ENCODE assay signal across 8 cellular contexts in the genomic region with DNA sequence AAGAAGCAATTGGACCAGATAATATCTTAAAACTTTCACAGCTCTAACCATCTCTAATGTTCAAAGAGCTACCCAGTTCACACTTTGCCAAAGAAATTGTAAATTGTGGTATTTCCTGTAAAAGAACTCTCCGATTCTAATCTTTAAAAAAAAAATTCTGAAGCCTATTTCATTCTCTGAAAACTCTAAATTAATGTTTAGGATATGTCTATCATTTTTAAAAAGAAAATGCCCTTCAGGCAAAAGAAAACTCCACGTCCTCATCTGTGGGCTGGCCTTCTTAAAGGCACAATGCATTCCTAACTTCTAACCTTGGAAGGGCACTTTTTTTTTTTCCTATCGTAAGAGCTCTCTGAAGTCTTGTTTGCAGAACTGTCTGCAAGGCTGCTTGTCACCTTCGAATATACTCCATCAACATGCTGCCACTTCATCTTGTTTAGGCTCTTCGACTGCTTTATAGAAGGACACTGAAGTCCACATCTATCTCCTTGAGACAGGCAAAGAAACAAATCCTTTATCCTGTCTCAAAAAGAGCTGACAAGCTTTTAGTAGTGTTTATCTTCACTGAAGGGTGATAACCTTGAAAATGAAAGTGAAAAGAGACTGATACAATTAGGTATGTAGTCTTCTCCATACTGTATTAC.
DNase-seq lines count a peak whose midpoint lies in the region; ATAC-seq and TF ChIP-seq lines count a peak whose summit lies in the region.

No MANE protein-coding gene starts in this region.

- CTCF ChIA-PET in OCI-LY7 (lab: Charles Lee; ENCODE audit: unreplicated experiment): interaction anchor here (0.8 to 1.4 kb wide), 2 partner anchors 81 to 124 kb away, joined by 3 to 5 read pairs; a partner anchor contains a TSS

- H3K4me1 ChIP-seq in OCI-LY7 (ENCODE audit: insufficient read depth, low read length, poor library complexity, severe bottlenecking) (peaks cover 35% of the 10 kb centered on the region), upper lobe of left lung (peaks cover 17 to 37% (median 27%) of the 10 kb centered on the region in 4 donors)

- H3K4me3 ChIP-seq in OCI-LY7 (ENCODE audit: low read depth, low read length, poor library complexity, severe bottlenecking) (peak overlapping the region; percentile 64), epithelial cell of proximal tubule (ENCODE audit: low read depth, low read length) (peak overlapping the region; percentile 28), upper lobe of left lung (peak overlapping the region in 3 of 4 donors; percentile 6 to 25 (median 22))

- POLR2A ChIA-PET in OCI-LY7 (lab: Charles Lee): interaction anchor here (0.7 to 4.0 kb wide), 13 partner anchors 12 to 256 kb away, joined by 3 to 20 read pairs (median 3); no protein-coding TSS in a partner anchor

- DNase-seq in OCI-LY7 (ENCODE audit: low spot score): peak; percentile 32
- no peak for DNase-seq in epithelial cell of proximal tubule (ENCODE audit: low read depth)
- DNase-seq in upper lobe of left lung: no peak
- no peak for DNase-seq in effector CD8-positive, alpha-beta T cell (lab: John Stamatoyannopoulos, UW)
- DNase-seq in NCI-H2171 treated with DMSO at 0.1 percent for 48 hours (lab: John Stamatoyannopoulos, UW): no peak

- no peak for TF ChIP-seq POLR2A in upper lobe of left lung (IDR thresholded peaks at IDR 0.05)

- 4 to 11% methylated on average over 5 of the region's 5 CpGs for WGBS in upper lobe of left lung, 2 donors

- BruUV-seq in OCI-LY7 (replicated peaks; lab: Mats Ljungman, UMichigan): no TSS peak

- no peak for TF ChIP-seq EP300 in upper lobe of left lung (IDR thresholded peaks at IDR 0.05)

- intact Hi-C loops in OCI-LY7 (cut with micrococcal nuclease; ENCODE audit: unreplicated experiment): loop anchor here (1.0 kb wide), 1 partner anchor 125 kb away; a partner anchor contains a TSS

- H3K79me2 ChIP-seq in OCI-LY7 (ENCODE audit: insufficient read depth, low read depth, low read length): no peaks in the 10 kb centered on the region

- H2AFZ ChIP-seq in OCI-LY7 (ENCODE audit: low read length): peak overlapping the region; percentile 97

- H3K27ac ChIP-seq in OCI-LY7 (ENCODE audit: low read depth, low read length, poor library complexity, severe bottlenecking) (no peak overlapping the region), upper lobe of left lung (peak overlapping the region in 1 of 4 donors; percentile 15)

- no peak for TF ChIP-seq CTCF in OCI-LY7 (conservative IDR thresholded peaks at IDR 0.05; ENCODE audit: low read length)
- no peak for TF ChIP-seq CTCF in epithelial cell of proximal tubule (conservative IDR thresholded peaks at IDR 0.05; ENCODE audit: low read depth, low read length)
- no peak for TF ChIP-seq CTCF in upper lobe of left lung (IDR thresholded peaks at IDR 0.05)

- H4K20me1 ChIP-seq in OCI-LY7 (ENCODE audit: insufficient read depth, low read length): no peaks in the 10 kb centered on the region

- ATAC-seq in GM18517 (IDR thresholded peaks at IDR 0.05; ENCODE audit: unreplicated experiment): peak; percentile 46
- ATAC-seq in HG02642 (IDR thresholded peaks at IDR 0.05; ENCODE audit: poor library complexity, unreplicated experiment): peak; percentile 33
- ATAC-seq in upper lobe of left lung (ENCODE audit: low FRiP score in 2 of 2): peak in 1 of 2 donors; percentile 30
- no peak for ATAC-seq in HG02571 (IDR thresholded peaks at IDR 0.05; ENCODE audit: unreplicated experiment)

- no peaks in the 10 kb centered on the region for H3K27me3 ChIP-seq in upper lobe of left lung

- no peaks in the 10 kb centered on the region for H3K9me2 ChIP-seq in OCI-LY7 (ENCODE audit: insufficient read depth, low read length)

- H3K36me3 ChIP-seq in OCI-LY7 (ENCODE audit: insufficient read depth, low read length): no peaks in the 10 kb centered on the region
- H3K36me3 ChIP-seq in upper lobe of left lung: no peaks in the 10 kb centered on the region

- peak overlapping the region; percentile 77 for H3K4me2 ChIP-seq in OCI-LY7 (ENCODE audit: low read length)

- no peaks in the 10 kb centered on the region for H3K9me3 ChIP-seq in OCI-LY7 (ENCODE audit: low read length)
- no peaks in the 10 kb centered on the region for H3K9me3 ChIP-seq in upper lobe of left lung
